ENCODE assay signal across 9 cellular contexts in the genomic region with DNA sequence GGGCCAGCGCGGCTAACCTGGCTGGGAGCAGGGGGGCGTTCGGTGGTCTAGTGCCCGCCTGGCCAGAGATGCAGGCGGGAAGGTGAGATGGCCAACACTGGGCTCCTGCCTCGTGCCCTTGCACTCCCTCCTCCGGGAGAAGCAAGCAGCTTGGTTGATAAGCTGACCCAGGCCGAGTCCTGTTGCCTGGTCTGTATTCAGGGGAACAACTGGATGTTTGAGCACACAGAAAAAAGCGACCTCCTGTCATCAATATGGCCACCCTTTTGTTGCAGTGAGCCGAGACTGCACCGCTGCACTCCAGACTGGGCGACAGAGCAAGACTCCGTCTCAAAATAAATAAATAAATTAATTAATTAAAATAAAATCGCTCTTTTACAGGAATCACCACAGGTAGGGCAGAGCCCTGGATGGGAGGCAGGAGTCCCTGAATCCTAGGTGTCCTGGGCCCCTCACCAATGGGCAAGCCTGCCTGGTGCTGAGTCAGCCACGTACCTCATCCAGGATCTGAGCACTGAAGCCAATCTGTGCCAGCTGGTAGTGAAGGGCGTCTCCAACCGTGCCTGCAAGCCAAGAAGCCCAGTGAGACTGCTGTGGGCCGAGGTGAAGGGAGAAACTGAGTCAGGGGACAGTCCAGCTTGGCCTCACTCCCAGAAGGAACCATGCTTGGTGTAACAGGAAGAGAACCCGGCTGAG. TPM values are rescaled to one million over a fixed set of nuclear protein-coding genes. Genes with fewer than 3 reads are reported as not detected.
A peak's percentile ranks its signal among the peaks of the same experiment; 100 is the strongest.
DNase-seq lines count a peak whose midpoint lies in the region; ATAC-seq and TF ChIP-seq lines count a peak whose summit lies in the region.
"Had no signal": no experiment of that assay in that cellular context is flagged by ENCODE, and none has a peak within 500 bp of the region (broad histone marks: within the 10 kb centered on the region; RNA-seq: fewer than 3 reads in every experiment).

No MANE protein-coding gene starts in this region.

- peak overlapping the region in 6 of 8 donors; percentile 26 to 75 (median 60) for H3K4me3 Mint-ChIP-seq in CD4-positive, alpha-beta memory T cell
- peak overlapping the region; percentile 48 for H3K4me3 Mint-ChIP-seq in natural killer cell treated with Interleukin-12 subunit alpha and Interleukin-12 subunit beta and Interleukin-15 and Interleukin-18, amount 100 ng/mL, for 72 hours

- peak overlapping the region; percentile 60 for H3K27ac ChIP-seq in CD4-positive, alpha-beta memory T cell (ENCODE audit: low read depth, low read length)
- H3K27ac ChIP-seq in HUES6 (ENCODE audit: low read depth, low read length) = 0 out of 2 replicates have a peak overlapping the region, but pooled peaks have one; percentile 27
- peak overlapping the region; percentile 61 for H3K27ac ChIP-seq in colonic mucosa
- H3K27ac ChIP-seq in caudate nucleus (ENCODE audit: low read depth, low read length) = no peak overlapping the region

- peaks cover 0 to 3% (median 0%) of the 10 kb centered on the region in 8 donors for H3K9me3 Mint-ChIP-seq in CD4-positive, alpha-beta memory T cell
- peaks cover 7% of the 10 kb centered on the region for H3K9me3 Mint-ChIP-seq in natural killer cell treated with Interleukin-12 subunit alpha and Interleukin-12 subunit beta and Interleukin-15 and Interleukin-18, amount 100 ng/mL, for 72 hours

- H3K9ac ChIP-seq in HUES6 (ENCODE audit: low read length) (peak overlapping the region; percentile 62), colonic mucosa (ENCODE audit: low read depth in 2 of 2, low read length in 2 of 2) (peak overlapping the region; percentile 57 to 81)

- no peaks in the 10 kb centered on the region for H3K36me3 ChIP-seq in CD4-positive, alpha-beta memory T cell (ENCODE audit: insufficient read depth, low read length)
- H3K36me3 ChIP-seq in HUES6 (ENCODE audit: control insufficient read depth, insufficient read depth, low read length) (no peaks in the 10 kb centered on the region), colonic mucosa (no peaks in the 10 kb centered on the region)

- POLR2A ChIA-PET in CD4-positive, alpha-beta memory T cell (lab: Charles Lee; ENCODE audit: partially characterized antibody) = interaction anchor here (1.0 to 3.3 kb wide), 6 partner anchors 9 to 210 kb away, joined by 3 to 19 read pairs (median 6); a partner anchor contains a TSS

- peaks cover 17 to 51% (median 30%) of the 10 kb centered on the region in 4 donors for H3K4me1 Mint-ChIP-seq in CD4-positive, alpha-beta memory T cell
- peaks cover 23 to 30% of the 10 kb centered on the region in 2 donors for H3K4me1 Mint-ChIP-seq in natural killer cell treated with Interleukin-12 subunit alpha and Interleukin-12 subunit beta and Interleukin-15 and Interleukin-18, amount 100 ng/mL, for 72 hours (ENCODE audit: low read depth in 2 of 2)
- H3K4me1 Mint-ChIP-seq: nephron had no signal

- CTCF ChIA-PET in CD4-positive, alpha-beta memory T cell (lab: Charles Lee; ENCODE audit: partially characterized antibody) = interaction anchor here (0.6 to 9.8 kb wide), 5 partner anchors 17 to 291 kb away, joined by 4 to 108 read pairs (median 6); no protein-coding TSS in a partner anchor

- no peaks in the 10 kb centered on the region for H3K27me3 Mint-ChIP-seq in CD4-positive, alpha-beta memory T cell
- H3K27me3 Mint-ChIP-seq in natural killer cell treated with Interleukin-12 subunit alpha and Interleukin-12 subunit beta and Interleukin-15 and Interleukin-18, amount 100 ng/mL, for 72 hours = no peaks in the 10 kb centered on the region

- no peak for DNase-seq in CD4-positive, alpha-beta memory T cell
- no peak for DNase-seq in colonic mucosa
- no peak for DNase-seq in natural killer cell treated with Interleukin-12 subunit alpha and Interleukin-12 subunit beta and Interleukin-15 and Interleukin-18, amount 100 ng/mL, for 72 hours (ENCODE audit: low spot score)
- no peak for DNase-seq in caudate nucleus (lab: John Stamatoyannopoulos, UW)
- no peak for DNase-seq in iPS-NIHi11 (ENCODE audit: low spot score)
- DNase-seq in Right ventricle myocardium superior = no peak

- H3K27me3 ChIP-seq in CD4-positive, alpha-beta memory T cell (ENCODE audit: insufficient read depth, low read length) = no peaks in the 10 kb centered on the region
- H3K27me3 ChIP-seq in HUES6 (ENCODE audit: control insufficient read depth, insufficient read depth, low read length) (no peaks in the 10 kb centered on the region), colonic mucosa (no peaks in the 10 kb centered on the region)

- no peaks in the 10 kb centered on the region for H3K9me3 ChIP-seq in CD4-positive, alpha-beta memory T cell (ENCODE audit: control insufficient read depth in 1 of 2, low read length in 2 of 2)
- peaks cover 11% of the 10 kb centered on the region for H3K9me3 ChIP-seq in HUES6 (ENCODE audit: control insufficient read depth, insufficient read depth, low read depth, low read length)
- no peaks in the 10 kb centered on the region for H3K9me3 ChIP-seq in colonic mucosa

- intact Hi-C loops in CD4-positive, alpha-beta memory T cell (cut with micrococcal nuclease) = no loop called here
- intact Hi-C loops in colonic mucosa (cut with DNase I) (no loop called here), Right ventricle myocardium superior (cut with DNase I) (no loop called here)

- no peak for ATAC-seq in natural killer cell treated with Interleukin-12 subunit alpha and Interleukin-12 subunit beta and Interleukin-15 and Interleukin-18, amount 100 ng/mL, for 72 hours
- ATAC-seq in Right ventricle myocardium superior (ENCODE audit: poor library complexity) (no peak), GM19351 (IDR thresholded peaks at IDR 0.05; ENCODE audit: unreplicated experiment) (no peak)

- H3K4me1 ChIP-seq in CD4-positive, alpha-beta memory T cell (ENCODE audit: insufficient read depth, low read length) = peaks cover 26% of the 10 kb centered on the region
- H3K4me1 ChIP-seq in HUES6 (ENCODE audit: control insufficient read depth, insufficient read depth, low read length) (no peaks in the 10 kb centered on the region), colonic mucosa (no peaks in the 10 kb centered on the region)

- peak overlapping the region in 1 of 2 donors; percentile 51 for H3K4me3 ChIP-seq in CD4-positive, alpha-beta memory T cell (ENCODE audit: low read length in 2 of 2)
- peak overlapping the region; percentile 67 for H3K4me3 ChIP-seq in HUES6 (ENCODE audit: low read depth, low read length)
- peak overlapping the region; percentile 51 for H3K4me3 ChIP-seq in colonic mucosa

- H3K27ac Mint-ChIP-seq in CD4-positive, alpha-beta memory T cell = peak overlapping the region; percentile 42 to 86 (median 73)
- H3K27ac Mint-ChIP-seq in natural killer cell treated with Interleukin-12 subunit alpha and Interleukin-12 subunit beta and Interleukin-15 and Interleukin-18, amount 100 ng/mL, for 72 hours = peak overlapping the region in 1 of 2 donors; percentile 45
- H3K27ac Mint-ChIP-seq: nephron had no signal

- TF ChIP-seq CTCF in colonic mucosa (IDR thresholded peaks at IDR 0.05) = no peak

- H3K36me3 Mint-ChIP-seq in CD4-positive, alpha-beta memory T cell = no peaks in the 10 kb centered on the region
- peaks cover 8% of the 10 kb centered on the region for H3K36me3 Mint-ChIP-seq in natural killer cell treated with Interleukin-12 subunit alpha and Interleukin-12 subunit beta and Interleukin-15 and Interleukin-18, amount 100 ng/mL, for 72 hours

RNA-seq across cellular contexts. Expression of a gene that starts 31.8 kb away (rescaled TPM):
- total RNA-seq in CD4-positive, alpha-beta memory T cell = under 1 TPM; 0.28 to 0.41 TPM
- polyA plus RNA-seq in CD4-positive, alpha-beta memory T cell = under 1 TPM in 1 of 2 donors, not detected in 1; 0.29 TPM
- 10 to 100 TPM in 1 of 2 donors, 1 to 10 TPM in 1; 2.6 to 13.2 TPM for total RNA-seq in colonic mucosa
- 10 to 100 TPM; 44.2 to 64.6 TPM for total RNA-seq in natural killer cell treated with Interleukin-12 subunit alpha and Interleukin-12 subunit beta and Interleukin-15 and Interleukin-18, amount 100 ng/mL, for 72 hours
- 0.13 TPM for total RNA-seq in Right ventricle myocardium superior

RNA-seq across cellular contexts. Expression of a gene that starts 45.5 kb away (rescaled TPM):
- total RNA-seq in CD4-positive, alpha-beta memory T cell = 10 to 100 TPM; 17.2 to 18.7 TPM
- polyA plus RNA-seq in CD4-positive, alpha-beta memory T cell = 10 to 100 TPM; 36.6 to 43.6 TPM
- total RNA-seq in colonic mucosa (10 to 100 TPM; 14.7 to 14.9 TPM), Right ventricle myocardium superior (14.8 TPM)
- total RNA-seq in natural killer cell treated with Interleukin-12 subunit alpha and Interleukin-12 subunit beta and Interleukin-15 and Interleukin-18, amount 100 ng/mL, for 72 hours = 10 to 100 TPM; 73.9 to 97.8 TPM

RNA-seq across cellular contexts. Expression of a gene that starts 59.5 kb away (rescaled TPM):
- 10 to 100 TPM; 13.8 to 16.0 TPM for total RNA-seq in CD4-positive, alpha-beta memory T cell
- polyA plus RNA-seq in CD4-positive, alpha-beta memory T cell = 10 to 100 TPM; 18.8 to 28.9 TPM
- 1 to 10 TPM in 1 of 2 donors, under 1 TPM in 1; 0.93 to 1.5 TPM for total RNA-seq in colonic mucosa
- total RNA-seq in natural killer cell treated with Interleukin-12 subunit alpha and Interleukin-12 subunit beta and Interleukin-15 and Interleukin-18, amount 100 ng/mL, for 72 hours = 1,000 to 10,000 TPM; 2,596 to 3,366 TPM
- 13.0 TPM for total RNA-seq in Right ventricle myocardium superior

Comparison
In these comparisons a context has a peak if more than half of its experiments do, and no peak if none do; other contexts are left out.
1. RNA of a gene that starts 59.5 kb away (total RNA-seq): 2,596 to 3,366 TPM in natural killer cell treated with Interleukin-12 subunit alpha and Interleukin-12 subunit beta and Interleukin-15 and Interleukin-18, amount 100 ng/mL, for 72 hours; 13.8 to 16.0 TPM in CD4-positive, alpha-beta memory T cell, 13.0 TPM in Right ventricle myocardium superior (single experiment) and 0.93 to 1.5 TPM in colonic mucosa; every median in the first group is over 100 times any median in the second.